Comparison of ENCODE assay signal across 16 cellular contexts in genomic region chr3:28853830-28854229, GRCh38.
A peak's percentile ranks its signal among the peaks of the same experiment; 100 is the strongest.
DNase-seq lines count a peak whose midpoint lies in the region; TF ChIP-seq lines count a peak whose summit lies in the region.
"Had no signal": no experiment of that assay in that cellular context is flagged by ENCODE, and none has a peak within 500 bp of the region (broad histone marks: within the 10 kb centered on the region; RNA-seq: fewer than 3 reads in every experiment).

No MANE protein-coding gene starts in this region.

- H3K4me3 ChIP-seq in fibroblast of mammary gland (ENCODE audit: control insufficient read depth, low read depth, low read length) = no peak overlapping the region
- no peak overlapping the region for H3K4me3 ChIP-seq in testis
- H3K4me3 ChIP-seq: Peyer's patch had no signal

- no peak overlapping the region for H3K27ac ChIP-seq in RWPE1
- H3K27ac ChIP-seq in testis = no peak overlapping the region
- H3K27ac ChIP-seq: epithelial cell of prostate, Peyer's patch had no signal

- H3K4me3 Mint-ChIP-seq in activated T-cell treated with anti-CD3 and anti-CD28 coated beads, Interleukin-2, amount 50 U/mL, for 24 hours = no peak overlapping the region
- H3K4me3 Mint-ChIP-seq: activated CD4-positive, alpha-beta memory T cell treated with anti-CD3 and anti-CD28 coated beads, Interleukin-2, amount 10 ng/mL, durations not matched to agents 7 days and 5 days had no signal

- H3K9me3 ChIP-seq in testis = no peaks in the 10 kb centered on the region
- H3K9me3 ChIP-seq: Peyer's patch had no signal

- 58% methylated on average over 1 of the region's 1 CpG for WGBS in testis, 2 donors

- no peak overlapping the region for H3K27ac Mint-ChIP-seq in activated T-cell treated with anti-CD3 and anti-CD28 coated beads, Interleukin-2, amount 50 U/mL, for 24 hours
- H3K27ac Mint-ChIP-seq: activated CD4-positive, alpha-beta memory T cell treated with anti-CD3 and anti-CD28 coated beads, Interleukin-2, amount 10 ng/mL, durations not matched to agents 7 days and 5 days had no signal

- TF ChIP-seq CTCF in RWPE1 (conservative IDR thresholded peaks at IDR 0.05; ENCODE audit: low read depth) (peak; percentile 38), fibroblast of mammary gland (conservative IDR thresholded peaks at IDR 0.05; ENCODE audit: control insufficient read depth, insufficient read depth, low read depth, low read length) (peak; percentile 9), testis (IDR thresholded peaks at IDR 0.05) (no peak)

- CTCF ChIA-PET in RWPE1 (lab: Yijun Ruan, JAX) = interaction anchor here (0.5 to 0.7 kb wide), 7 partner anchors 191 to 1345 kb away, joined by 3 to 6 read pairs (median 3); no protein-coding TSS in a partner anchor

- no peaks in the 10 kb centered on the region for H3K27me3 ChIP-seq in testis
- H3K27me3 ChIP-seq: Peyer's patch had no signal

- TF ChIP-seq POLR2A in testis (IDR thresholded peaks at IDR 0.05) = no peak

- intact Hi-C loops in testis (cut with DNase I; ENCODE audit: low total_unique reads) = no loop called here

- POLR2A ChIA-PET in RWPE1 (lab: Yijun Ruan, JAX; ENCODE audit: low non-redundant PET) = no interaction called here

- peak; percentile 3 for DNase-seq in SIG-M5 treated with dmso at 0.1 percent for 504 hours (lab: John Stamatoyannopoulos, UW; ENCODE audit: unreplicated experiment)
- no peak for DNase-seq in SIG-M5 (lab: John Stamatoyannopoulos, UW)
- DNase-seq in RWPE1 (ENCODE audit: low spot score) = no peak
- DNase-seq in fibroblast of mammary gland (ENCODE audit: low read depth) = peak; percentile 24
- DNase-seq in activated T-cell treated with anti-CD3 and anti-CD28 coated beads, Interleukin-2, amount 50 U/mL, for 24 hours = no peak
- no peak for DNase-seq in NCI-H1092 (lab: John Stamatoyannopoulos, UW)
- no peak for DNase-seq in testis
- DNase-seq in NCI-H446 treated with DMSO at 0.1 percent for 48 hours (lab: John Stamatoyannopoulos, UW) = no peak
- DNase-seq: activated CD4-positive, alpha-beta memory T cell treated with anti-CD3 and anti-CD28 coated beads, Interleukin-2, amount 10 ng/mL, durations not matched to agents 7 days and 5 days; activated gamma-delta T cell treated with Interleukin-2 at 50 U/mL for 16 hours; caudate nucleus; NCI-H2171; Peyer's patch; stimulated activated CD4-positive, alpha-beta T cell treated with anti-CD3 and anti-CD28 coated beads, Interleukin-1b, Interleukin-23, amount 100 ng/mL, for 48 hours; trophoblast cell had no signal

- no peaks in the 10 kb centered on the region for H3K4me1 ChIP-seq in testis
- H3K4me1 ChIP-seq: Peyer's patch had no signal

- no peaks in the 10 kb centered on the region for H3K9me3 Mint-ChIP-seq in activated T-cell treated with anti-CD3 and anti-CD28 coated beads, Interleukin-2, amount 50 U/mL, for 24 hours
- H3K9me3 Mint-ChIP-seq: activated CD4-positive, alpha-beta memory T cell treated with anti-CD3 and anti-CD28 coated beads, Interleukin-2, amount 10 ng/mL, durations not matched to agents 7 days and 5 days had no signal

- H3K4me1 Mint-ChIP-seq in activated T-cell treated with anti-CD3 and anti-CD28 coated beads, Interleukin-2, amount 50 U/mL, for 24 hours (ENCODE audit: low read depth) = no peaks in the 10 kb centered on the region
- H3K4me1 Mint-ChIP-seq: activated CD4-positive, alpha-beta memory T cell treated with anti-CD3 and anti-CD28 coated beads, Interleukin-2, amount 10 ng/mL, durations not matched to agents 7 days and 5 days had no signal

- H3K36me3 ChIP-seq in testis (ENCODE audit: low read depth, missing control alignments) = no peaks in the 10 kb centered on the region
- H3K36me3 ChIP-seq: Peyer's patch had no signal

- H3K36me3 Mint-ChIP-seq in activated T-cell treated with anti-CD3 and anti-CD28 coated beads, Interleukin-2, amount 50 U/mL, for 24 hours (ENCODE audit: low read depth) = no peaks in the 10 kb centered on the region

- H3K27me3 Mint-ChIP-seq in activated T-cell treated with anti-CD3 and anti-CD28 coated beads, Interleukin-2, amount 50 U/mL, for 24 hours = no peaks in the 10 kb centered on the region

Comparison
In these comparisons a context has a peak if more than half of its experiments do, and no peak if none do; other contexts are left out.
1. DNase-seq: peak in SIG-M5 treated with dmso at 0.1 percent for 504 hours (single experiment) and fibroblast of mammary gland (single experiment); none in SIG-M5 (single experiment), RWPE1 (single experiment), activated T-cell treated with anti-CD3 and anti-CD28 coated beads, Interleukin-2, amount 50 U/mL, for 24 hours (single experiment), NCI-H1092 (single experiment), testis (single experiment) and NCI-H446 treated with DMSO at 0.1 percent for 48 hours (single experiment).
2. CTCF ChIP-seq: peak in RWPE1 (single experiment) and fibroblast of mammary gland (single experiment); none in testis (0 of 3).